8 cellular contexts compared by ENCODE assay signal in genomic region chr6:28880519-28880893, GRCh38. TPM values are rescaled to one million over a fixed set of nuclear protein-coding genes. Genes with fewer than 3 reads are reported as not detected.
DNase-seq lines count a peak whose midpoint lies in the region; TF ChIP-seq lines count a peak whose summit lies in the region.

No MANE protein-coding gene starts in this region.

- H3K4me1 ChIP-seq in OCI-LY3 (ENCODE audit: low read length) (peaks cover 14% of the 10 kb centered on the region), endocrine pancreas (ENCODE audit: control insufficient read depth, insufficient read depth, low read length) (no peaks in the 10 kb centered on the region)

- H2AFZ ChIP-seq in OCI-LY3 (ENCODE audit: low read depth, low read length) = no peak overlapping the region
- H2AFZ ChIP-seq in neural cell (ENCODE audit: low read depth, low read length) = peak overlapping the region; percentile 30

- H3K4me2 ChIP-seq in OCI-LY3 (ENCODE audit: low read length) (peak overlapping the region; percentile 67), neural cell (ENCODE audit: low read length) (peak overlapping the region; percentile 23)

- TF ChIP-seq RAD21 in neural cell (conservative IDR thresholded peaks at IDR 0.05) = no peak

- no peak for DNase-seq in BJ (ENCODE audit: low read depth)
- DNase-seq in iPS-NIHi11 (ENCODE audit: low spot score) = no peak
- no peak for DNase-seq in amygdala (lab: John Stamatoyannopoulos, UW)
- DNase-seq in T1000 (lab: John Stamatoyannopoulos, UW) = no peak
- no peak for DNase-seq in ureter (ENCODE audit: low spot score)

- H3K27me3 ChIP-seq in BJ (ENCODE audit: control insufficient read depth, insufficient read depth, low read length) (peaks cover 2% of the 10 kb centered on the region; the same call in 1 of the 2 replicates), OCI-LY3 (ENCODE audit: low read depth, low read length) (peaks cover 4% of the 10 kb centered on the region; the same call in 1 of the 2 replicates), endocrine pancreas (ENCODE audit: control insufficient read depth, insufficient read depth, low read length) (peaks cover 12% of the 10 kb centered on the region), neural cell (ENCODE audit: insufficient read depth, low read depth, low read length) (no peaks in the 10 kb centered on the region)

- no peak for TF ChIP-seq EP300 in neural cell (conservative IDR thresholded peaks at IDR 0.05; ENCODE audit: poor library complexity, severe bottlenecking)

- no peaks in the 10 kb centered on the region for H3K36me3 ChIP-seq in BJ (ENCODE audit: control insufficient read depth, insufficient read depth, low read length)
- H3K36me3 ChIP-seq in OCI-LY3 (replicated peaks; ENCODE audit: low read depth, low read length) = no peaks in the 10 kb centered on the region
- no peaks in the 10 kb centered on the region for H3K36me3 ChIP-seq in endocrine pancreas (ENCODE audit: control insufficient read depth, insufficient read depth, low read length)
- H3K36me3 ChIP-seq in neural cell (ENCODE audit: insufficient read depth, low read length) = no peaks in the 10 kb centered on the region

- no peaks in the 10 kb centered on the region for H3F3A ChIP-seq in neural cell (ENCODE audit: insufficient read depth, low read length, poor library complexity, severe bottlenecking)

- no peaks in the 10 kb centered on the region for H3K9me2 ChIP-seq in neural cell (ENCODE audit: insufficient read depth, low read length)

- H3K27ac ChIP-seq in OCI-LY3 (ENCODE audit: low read length) (no peak overlapping the region), neural cell (ENCODE audit: low read length) (no peak overlapping the region)

- H3K79me2 ChIP-seq in OCI-LY3 (ENCODE audit: low read length) (no peaks in the 10 kb centered on the region), neural cell (replicated peaks; ENCODE audit: insufficient read depth, low read length) (no peaks in the 10 kb centered on the region)

- CTCF ChIA-PET in BJ (lab: Yijun Ruan, JAX) = interaction anchor here (1.0 kb wide), 1 partner anchor 136 kb away, joined by 3 read pairs; no protein-coding TSS in a partner anchor

- no peaks in the 10 kb centered on the region for H3K9me3 ChIP-seq in OCI-LY3 (ENCODE audit: insufficient read depth, low read length)
- H3K9me3 ChIP-seq in endocrine pancreas (ENCODE audit: control insufficient read depth, low read length) = no peaks in the 10 kb centered on the region
- H3K9me3 ChIP-seq in neural cell (ENCODE audit: low read length) = no peaks in the 10 kb centered on the region

- POLR2A ChIA-PET in BJ (lab: Charles Lee) = no interaction called here

- peak overlapping the region; percentile 63 for H3K4me3 ChIP-seq in BJ (ENCODE audit: low read depth, low read length)
- no peak overlapping the region for H3K4me3 ChIP-seq in OCI-LY3 (ENCODE audit: low read length)
- H3K4me3 ChIP-seq in endocrine pancreas (ENCODE audit: control insufficient read depth, insufficient read depth, low read length) = peak overlapping the region; percentile 72
- H3K4me3 ChIP-seq in neural cell (ENCODE audit: low read length) = peak overlapping the region; percentile 70

- H4K20me1 ChIP-seq in OCI-LY3 (ENCODE audit: insufficient read depth, low read length) (no peaks in the 10 kb centered on the region), neural cell (ENCODE audit: insufficient read depth) (no peaks in the 10 kb centered on the region)

- H3K9ac ChIP-seq in OCI-LY3 (ENCODE audit: low read length) (no peak overlapping the region), endocrine pancreas (ENCODE audit: control insufficient read depth, insufficient read depth, low read length) (no peak overlapping the region), neural cell (ENCODE audit: low read length) (no peak overlapping the region)

- TF ChIP-seq CTCF in BJ (IDR thresholded peaks at IDR 0.05; ENCODE audit: insufficient read depth, low read depth, low read length) (no peak), OCI-LY3 (IDR thresholded peaks at IDR 0.05; ENCODE audit: low read depth, low read length) (no peak), neural cell (IDR thresholded peaks at IDR 0.05; ENCODE audit: poor library complexity, severe bottlenecking) (no peak)

TF ChIP-seq in neural cell, 6 proteins besides CTCF, POLR2A, EP300 and RAD21:
- TF ChIP-seq TAF1 (IDR thresholded peaks at IDR 0.05; ENCODE audit: low read depth) (no peak), REST (IDR thresholded peaks at IDR 0.05; ENCODE audit: borderline replicate concordance) (no peak), POLR2AphosphoS5 (IDR thresholded peaks at IDR 0.05) (no peak), SMC3 (conservative IDR thresholded peaks at IDR 0.05; ENCODE audit: poor library complexity) (no peak), EZH2 (IDR thresholded peaks at IDR 0.05; ENCODE audit: borderline replicate concordance, insufficient read depth, low read length, poor library complexity, severe bottlenecking) (no peak), MXI1 (conservative IDR thresholded peaks at IDR 0.05; ENCODE audit: poor library complexity, severe bottlenecking) (no peak)

RNA-seq across cellular contexts. Expression of gene TRIM27, which starts 43.3 kb away (rescaled TPM):
- polyA plus RNA-seq in BJ (2011; rRNA removed) = 47.3 TPM in 2 replicates
- 34.9 and 48.7 TPM in 2 replicates for polyA minus RNA-seq in BJ (2011; rRNA and poly(A)+ RNA removed)
- polyA plus RNA-seq in neural cell = 75.0 and 79.7 TPM in 2 replicates
- 82.0 and 86.0 TPM in 2 replicates for polyA minus RNA-seq in neural cell
- 85.2 TPM for total RNA-seq in ureter
